ENCODE assay signal across 8 cellular contexts in the genomic region with DNA sequence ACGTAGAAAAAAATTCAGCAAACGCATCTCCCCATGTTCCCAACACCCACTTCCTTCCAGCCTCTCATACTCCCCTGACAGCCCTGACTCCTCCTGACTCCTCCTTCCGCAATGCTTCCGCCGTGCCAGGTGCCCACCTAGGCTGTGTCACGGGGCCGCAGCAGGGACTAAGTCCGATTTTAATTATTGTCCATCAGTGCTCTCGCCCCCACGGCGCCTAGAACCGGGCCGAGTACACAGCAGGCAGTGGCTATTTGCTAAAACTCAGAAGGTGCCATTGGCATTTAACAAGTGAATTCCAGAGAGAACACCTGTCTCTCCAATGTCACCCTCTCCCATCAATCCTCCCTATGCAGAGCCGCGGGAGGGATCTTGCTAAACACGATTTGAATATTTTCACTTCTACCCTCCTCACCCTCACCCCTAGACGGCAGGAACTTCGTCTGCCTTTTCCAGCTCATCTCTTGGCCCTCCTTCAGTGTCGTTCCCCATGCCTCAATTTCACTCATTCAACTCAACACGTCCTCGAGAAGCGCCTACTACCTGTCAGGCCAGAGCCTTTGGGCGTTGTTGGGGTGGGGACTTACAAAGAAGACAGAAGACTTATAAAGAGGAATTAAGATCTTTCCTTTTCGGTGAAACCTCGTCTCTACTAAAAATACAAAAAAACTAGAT. TPM values are rescaled to one million over a fixed set of nuclear protein-coding genes. Genes with fewer than 3 reads are reported as not detected.
DNase-seq lines count a peak whose midpoint lies in the region; ATAC-seq, FAIRE-seq and TF ChIP-seq lines count a peak whose summit lies in the region.

No MANE protein-coding gene starts in this region.

- no peaks in the 10 kb centered on the region for H3K27me3 ChIP-seq in GM12878 (replicated peaks in 1 of 2; ENCODE audit: control insufficient read depth in 2 of 2, insufficient read depth in 2 of 2, low read length in 1 of 2)

- no peaks in the 10 kb centered on the region for H4K20me1 ChIP-seq in GM12878 (ENCODE audit: control insufficient read depth, insufficient read depth)

- CTCF ChIA-PET in GM12878 (lab: Yijun Ruan, JAX), result interaction anchor here (0.6 to 11.2 kb wide), 11 partner anchors 9 to 551 kb away, joined by 3 to 253 read pairs (median 7); a partner anchor contains a TSS

- H3K9me3 ChIP-seq in GM12878 (replicated peaks; ENCODE audit: control insufficient read depth, insufficient read depth, low read length), result no peaks in the 10 kb centered on the region

- BruUV-seq in GM12878 (replicated peaks; lab: Mats Ljungman, UMichigan), result TSS peak; percentile 76

- peak overlapping the region; percentile 98 for H2AFZ ChIP-seq in GM12878 (ENCODE audit: control insufficient read depth, low read depth, low read length)

- POLR2A ChIA-PET in GM12878 (lab: Charles Lee), result interaction anchor here (0.6 to 2.5 kb wide), 7 partner anchors 9 to 240 kb away, joined by 3 to 25 read pairs (median 6); a partner anchor contains a TSS

- WGBS in GM12878 (ENCODE audit: insufficient coverage, insufficient replicate concordance, low lambda C conversion rate, missing lambda C conversion rate), result under 1% methylated on average over 24 of the region's 25 CpGs

- intact Hi-C loops in GM12878 (cut with micrococcal nuclease; ENCODE audit: unreplicated experiment), result loop anchor here (10.0 kb wide), 1 partner anchor 436 kb away; a partner anchor contains a TSS

- RAD21 ChIA-PET in GM12878 (lab: Charles Lee; ENCODE audit: unreplicated experiment), result interaction anchor here (1.7 to 8.2 kb wide), 4 partner anchors 11 to 201 kb away, joined by 5 to 104 read pairs (median 47); a partner anchor contains a TSS

- no peak for DNase-seq in GM18507 (ENCODE audit: extremely low spot score, insufficient read length, low read depth)
- peak; percentile 21 for DNase-seq in NCI-H82 treated with DMSO at 0.1 percent for 48 hours (lab: John Stamatoyannopoulos, UW; ENCODE audit: unreplicated experiment)
- DNase-seq in GM12878 (ENCODE audit: low read depth, low spot score), result peak; percentile 34
- DNase-seq in kidney glomerular epithelial cell (lab: John Stamatoyannopoulos, UW), result peak; percentile 69
- peak; percentile 60 for DNase-seq in stimulated activated CD8-positive, alpha-beta memory T cell treated with anti-CD3 and anti-CD28 coated beads, Interleukin-4, amount 100 ng/mL, for 48 hours

- SMC1A ChIA-PET in GM12878 (lab: Charles Lee; ENCODE audit: uncharacterized antibody, unreplicated experiment), result interaction anchor here (2.4 to 14.4 kb wide), 3 partner anchors 20 to 192 kb away, joined by 14 to 159 read pairs (median 46); no protein-coding TSS in a partner anchor

- FAIRE-seq in GM18507 (lab: Jason Lieb, UNC), result peak; percentile 12
- FAIRE-seq in GM12878 (lab: Jason Lieb, UNC), result no peak

- TF ChIP-seq POLR2A in GM12878 (IDR thresholded peaks at IDR 0.05; ENCODE audit: low read depth, low read length), result no peak

- peak overlapping the region; percentile 98 for H3K4me2 ChIP-seq in GM12878 (ENCODE audit: control insufficient read depth, insufficient read depth)

- no peak for TF ChIP-seq RAD21 in GM12878 (IDR thresholded peaks at IDR 0.05; ENCODE audit: insufficient read depth, low read depth, low read length)

- ATAC-seq in HG03045 (IDR thresholded peaks at IDR 0.05; ENCODE audit: unreplicated experiment) (peak; percentile 15), GM12878 (peak; percentile 41), HG02623 (IDR thresholded peaks at IDR 0.05; ENCODE audit: unreplicated experiment) (no peak)

- H3K4me1 ChIP-seq in GM12878 (ENCODE audit: control insufficient read depth, insufficient read depth, low read length), result no peaks in the 10 kb centered on the region; the same call in none of the 2 replicates

- in situ Hi-C loops in GM12878 (cut with MboI), result loop anchor here (10.0 kb wide), 1 partner anchor 386 kb away; a partner anchor contains a TSS

- H3K36me3 ChIP-seq in GM12878 (ENCODE audit: control insufficient read depth in 2 of 2, insufficient read depth in 2 of 2, low read length in 1 of 2), result no peaks in the 10 kb centered on the region

- peak overlapping the region; percentile 86 for H3K4me3 ChIP-seq in GM12878

- peak; percentile 55 for TF ChIP-seq CTCF in 22Rv1 (IDR thresholded peaks at IDR 0.05)
- no peak for TF ChIP-seq CTCF in GM12878 (IDR thresholded peaks at IDR 0.05 in 2 of 3, conservative IDR thresholded peaks at IDR 0.05 in 1 of 3; ENCODE audit: control insufficient read depth in 2 of 3, extremely low read depth in 1 of 3, insufficient read depth in 1 of 3, low read depth in 3 of 3, low read length in 3 of 3)

- no peak for TF ChIP-seq EP300 in GM12878 (IDR thresholded peaks at IDR 0.05; ENCODE audit: borderline replicate concordance in 1 of 2, control insufficient read depth in 1 of 2, low read depth in 2 of 2, low read length in 2 of 2)

- H3K9ac ChIP-seq in GM12878 (ENCODE audit: control insufficient read depth, insufficient read depth, low read length), result peak overlapping the region; percentile 96

- H3K79me2 ChIP-seq in GM12878 (ENCODE audit: control insufficient read depth, insufficient read depth, low read length), result no peaks in the 10 kb centered on the region

- H3K27ac ChIP-seq in 22Rv1 (peak overlapping the region; percentile 96), GM12878 (ENCODE audit: control insufficient read depth, insufficient read depth) (peak overlapping the region; percentile 95)

TF ChIP-seq in GM12878, 131 proteins besides CTCF, POLR2A, EP300 and RAD21 (continues in another document):
- TF ChIP-seq, protein P1, sequence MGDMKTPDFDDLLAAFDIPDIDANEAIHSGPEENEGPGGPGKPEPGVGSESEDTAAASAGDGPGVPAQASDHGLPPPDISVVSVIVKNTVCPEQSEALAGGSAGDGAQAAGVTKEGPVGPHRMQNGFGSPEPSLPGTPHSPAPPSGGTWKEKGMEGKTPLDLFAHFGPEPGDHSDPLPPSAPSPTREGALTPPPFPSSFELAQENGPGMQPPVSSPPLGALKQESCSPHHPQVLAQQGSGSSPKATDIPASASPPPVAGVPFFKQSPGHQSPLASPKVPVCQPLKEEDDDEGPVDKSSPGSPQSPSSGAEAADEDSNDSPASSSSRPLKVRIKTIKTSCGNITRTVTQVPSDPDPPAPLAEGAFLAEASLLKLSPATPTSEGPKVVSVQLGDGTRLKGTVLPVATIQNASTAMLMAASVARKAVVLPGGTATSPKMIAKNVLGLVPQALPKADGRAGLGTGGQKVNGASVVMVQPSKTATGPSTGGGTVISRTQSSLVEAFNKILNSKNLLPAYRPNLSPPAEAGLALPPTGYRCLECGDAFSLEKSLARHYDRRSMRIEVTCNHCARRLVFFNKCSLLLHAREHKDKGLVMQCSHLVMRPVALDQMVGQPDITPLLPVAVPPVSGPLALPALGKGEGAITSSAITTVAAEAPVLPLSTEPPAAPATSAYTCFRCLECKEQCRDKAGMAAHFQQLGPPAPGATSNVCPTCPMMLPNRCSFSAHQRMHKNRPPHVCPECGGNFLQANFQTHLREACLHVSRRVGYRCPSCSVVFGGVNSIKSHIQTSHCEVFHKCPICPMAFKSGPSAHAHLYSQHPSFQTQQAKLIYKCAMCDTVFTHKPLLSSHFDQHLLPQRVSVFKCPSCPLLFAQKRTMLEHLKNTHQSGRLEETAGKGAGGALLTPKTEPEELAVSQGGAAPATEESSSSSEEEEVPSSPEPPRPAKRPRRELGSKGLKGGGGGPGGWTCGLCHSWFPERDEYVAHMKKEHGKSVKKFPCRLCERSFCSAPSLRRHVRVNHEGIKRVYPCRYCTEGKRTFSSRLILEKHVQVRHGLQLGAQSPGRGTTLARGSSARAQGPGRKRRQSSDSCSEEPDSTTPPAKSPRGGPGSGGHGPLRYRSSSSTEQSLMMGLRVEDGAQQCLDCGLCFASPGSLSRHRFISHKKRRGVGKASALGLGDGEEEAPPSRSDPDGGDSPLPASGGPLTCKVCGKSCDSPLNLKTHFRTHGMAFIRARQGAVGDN (IDR thresholded peaks at IDR 0.05), result peak; percentile 74
- peak; percentile 45 for TF ChIP-seq IKZF1 (conservative IDR thresholded peaks at IDR 0.05)
- TF ChIP-seq TBL1XR1 (IDR thresholded peaks at IDR 0.05; ENCODE audit: low read depth, low read length), result no peak
- TF ChIP-seq SMC3 (IDR thresholded peaks at IDR 0.05; ENCODE audit: borderline replicate concordance, low read length), result no peak

RNA-seq across cellular contexts. Expression of a gene that starts 11.5 kb away (rescaled TPM):
- 23.9 and 24.1 TPM in 2 replicates for total RNA-seq in GM12878 (2013; cell fraction: nucleolus; rRNA removed)
- total RNA-seq in GM12878 (2014; rRNA removed) (1.6 TPM in 2 replicates), GM12878 (2014; rRNA removed; fragmentation: Illumina TruSeq; extraction: Trizol) (0.58 and 1.7 TPM in 2 replicates), GM12878 (2021) (1.4 and 2.4 TPM in 2 replicates)
- 2.3 TPM for polyA plus RNA-seq in GM12878 (2011; ENCODE audit: low read depth)
- polyA plus RNA-seq in GM12878 (2011; rRNA removed) (3.9 and 5.7 TPM in 2 replicates), GM12878 (2014; fragmentation: Illumina TruSeq; extraction: Trizol) (0.17 and 1.0 TPM in 2 replicates), GM12878 (2014; fragmentation: Nextera tagmentation; extraction: Ambion mirVana) (under 1 TPM in 1 of 2 experiments, not detected in 1; 0.04 TPM), GM12878 (2014; rRNA removed) (1.2 and 1.3 TPM in 2 replicates), GM12878 (2016; fragmentation: Nextera tagmentation; extraction: Ambion mirVana) (under 1 TPM; 0.08 to 0.75 TPM)
- polyA plus RNA-seq in GM12878 (2011; cell fraction: cytosol; rRNA removed), result 5.3 and 5.7 TPM in 2 replicates
- polyA plus RNA-seq in GM12878 (2011; cell fraction: nucleus; rRNA removed), result 7.9 and 12.0 TPM in 2 replicates
- polyA plus RNA-seq in GM12878 (2012), result 8.5 and 8.6 TPM in 2 replicates
- 3.4 and 10.1 TPM in 2 replicates for polyA minus RNA-seq in GM12878 (2011; rRNA and poly(A)+ RNA removed)
- polyA minus RNA-seq in GM12878 (2011; cell fraction: cytosol; rRNA and poly(A)+ RNA removed), result 0.73 and 4.3 TPM in 2 replicates
- polyA minus RNA-seq in GM12878 (2011; cell fraction: nucleus; rRNA and poly(A)+ RNA removed), result 6.2 and 7.7 TPM in 2 replicates

RNA-seq across cellular contexts. Expression of a gene that starts 52.8 kb away (rescaled TPM):
- not detected in 2 replicates for total RNA-seq in GM12878 (2013; cell fraction: nucleolus; rRNA removed)
- not detected in 2 replicates for total RNA-seq in GM12878 (2014; rRNA removed)
- not detected in 2 replicates for total RNA-seq in GM12878 (2014; rRNA removed; fragmentation: Illumina TruSeq; extraction: Trizol)
- total RNA-seq in GM12878 (2021), result not detected in 2 replicates
- 0.13 TPM for polyA plus RNA-seq in GM12878 (2011; ENCODE audit: low read depth)
- polyA plus RNA-seq in GM12878 (2011; rRNA removed), result 0.03 TPM in 1 of 2 replicates, not detected in the other
- not detected in 2 replicates for polyA plus RNA-seq in GM12878 (2011; cell fraction: cytosol; rRNA removed)
- not detected in 2 replicates for polyA plus RNA-seq in GM12878 (2011; cell fraction: nucleus; rRNA removed)
- 0.06 TPM in 1 of 2 replicates, not detected in the other for polyA plus RNA-seq in GM12878 (2012)
- not detected in 2 replicates for polyA plus RNA-seq in GM12878 (2014; fragmentation: Illumina TruSeq; extraction: Trizol)
- under 1 TPM; 0.02 to 0.11 TPM for polyA plus RNA-seq in GM12878 (2014; fragmentation: Nextera tagmentation; extraction: Ambion mirVana)
- not detected in 2 replicates for polyA plus RNA-seq in GM12878 (2014; rRNA removed)
- under 1 TPM; 0.18 to 0.21 TPM for polyA plus RNA-seq in GM12878 (2016; fragmentation: Nextera tagmentation; extraction: Ambion mirVana)
- polyA minus RNA-seq in GM12878 (2011; rRNA and poly(A)+ RNA removed), result not detected in 2 replicates
- polyA minus RNA-seq in GM12878 (2011; cell fraction: cytosol; rRNA and poly(A)+ RNA removed), result not detected in 2 replicates
- not detected in 2 replicates for polyA minus RNA-seq in GM12878 (2011; cell fraction: nucleus; rRNA and poly(A)+ RNA removed)
